In genomic region chr6:2952557-2953095, GRCh38 we compare ENCODE assay signal across 8 cellular contexts. TPM values are rescaled to one million over a fixed set of nuclear protein-coding genes. Genes with fewer than 3 reads are reported as not detected.
DNase-seq lines count a peak whose midpoint lies in the region; ATAC-seq and TF ChIP-seq lines count a peak whose summit lies in the region.

No MANE protein-coding gene starts in this region.

- 9 to 19% (median 11%) methylated on average over 18 to 27 of the region's 27 CpGs for WGBS in adrenal gland, 4 donors
- 17% methylated on average over 23 to 27 of the region's 27 CpGs for WGBS in psoas muscle, 3 donors

- peak; percentile 96 to 100 (median 98) for TF ChIP-seq CTCF in adrenal gland (IDR thresholded peaks at IDR 0.05)
- peak; percentile 91 for TF ChIP-seq CTCF in psoas muscle (IDR thresholded peaks at IDR 0.05)

- H3K4me1 ChIP-seq in SJSA1 (replicated peaks) (peaks cover 9% of the 10 kb centered on the region), adrenal gland (replicated peaks in 1 of 2) (peaks cover 6 to 22% of the 10 kb centered on the region in 2 donors), psoas muscle (peaks cover 19% of the 10 kb centered on the region)

- H3K27me3 ChIP-seq in SJSA1 (replicated peaks) (no peaks in the 10 kb centered on the region), adrenal gland (no peaks in the 10 kb centered on the region), psoas muscle (ENCODE audit: insufficient read depth in 3 of 3, low read length in 2 of 3) (no peaks in the 10 kb centered on the region)

- H3K4me3 ChIP-seq in SJSA1 (no peak overlapping the region), adrenal gland (peak overlapping the region in 2 of 4 donors; percentile 0 to 31), psoas muscle (peak overlapping the region; percentile 28)

- peak; percentile 46 for ATAC-seq in HG03521 (IDR thresholded peaks at IDR 0.05; ENCODE audit: unreplicated experiment)
- ATAC-seq in left ventricle myocardium superior: peak; percentile 68
- peak; percentile 79 to 87 (median 82) for ATAC-seq in psoas muscle
- ATAC-seq in GM19351 (IDR thresholded peaks at IDR 0.05; ENCODE audit: unreplicated experiment): no peak

- H3K27ac ChIP-seq in SJSA1 (no peak overlapping the region), adrenal gland (peak overlapping the region in 4 of 5 donors; percentile 32 to 85 (median 59)), psoas muscle (peak overlapping the region; percentile 71)

- intact Hi-C loops in adrenal gland (cut with DNase I) (no loop called here), left ventricle myocardium superior (cut with micrococcal nuclease) (no loop called here), psoas muscle (cut with DNase I) (loop anchor here (1.0 to 2.0 kb wide), 2 partner anchors 36 to 37 kb away; no protein-coding TSS in a partner anchor)

- peaks cover 84% of the 10 kb centered on the region for H3K36me3 ChIP-seq in SJSA1
- H3K36me3 ChIP-seq in adrenal gland (replicated peaks in 1 of 2): peaks cover 0 to 57% of the 10 kb centered on the region in 2 donors
- H3K36me3 ChIP-seq in psoas muscle (ENCODE audit: insufficient read depth in 1 of 2, low read depth in 1 of 2): peaks cover 0 to 62% of the 10 kb centered on the region in 2 donors

- TF ChIP-seq POLR2A in adrenal gland (IDR thresholded peaks at IDR 0.05): no peak

- no peaks in the 10 kb centered on the region for H3K9me3 ChIP-seq in SJSA1 (replicated peaks)
- H3K9me3 ChIP-seq in adrenal gland (replicated peaks in 1 of 3): no peaks in the 10 kb centered on the region
- no peaks in the 10 kb centered on the region for H3K9me3 ChIP-seq in psoas muscle

- DNase-seq in NCI-H2227 (lab: John Stamatoyannopoulos, UW; ENCODE audit: unreplicated experiment) (peak; percentile 13), NCI-H2227 treated with DMSO at 0.1 percent for 48 hours (lab: John Stamatoyannopoulos, UW) (no peak), SJSA1 (ENCODE audit: low read depth in 1 of 2, low spot score in 2 of 2) (peak; percentile 94 to 95), adrenal gland (peak; percentile 80 to 95 (median 92)), left ventricle myocardium superior (peak; percentile 86), psoas muscle (peak; percentile 80 to 86)

RNA-seq across cellular contexts. Expression of gene SERPINB6, which starts 18.7 kb away (rescaled TPM):
- 130 and 144 TPM in 2 replicates for total RNA-seq in SJSA1 (2014; rRNA removed; shearing (Covaris generic))
- total RNA-seq in adrenal gland (100 to 1,000 TPM; 161 to 258 (median 209) TPM), left ventricle myocardium superior (277 TPM), psoas muscle (100 to 1,000 TPM in 3 of 4 donors, 10 to 100 TPM in 1; 92.3 to 205 (median 141) TPM)
- polyA plus RNA-seq in adrenal gland (100 to 1,000 TPM; 161 to 332 (median 229) TPM), psoas muscle (100 to 1,000 TPM; 161 to 239 (median 174) TPM)

RNA-seq across cellular contexts. Expression of gene NQO2, which starts 47.1 kb away (rescaled TPM):
- 44.9 and 47.1 TPM in 2 replicates for total RNA-seq in SJSA1 (2014; rRNA removed; shearing (Covaris generic))
- total RNA-seq in adrenal gland (100 to 1,000 TPM; 133 to 200 (median 146) TPM), left ventricle myocardium superior (59.6 TPM), psoas muscle (100 to 1,000 TPM in 2 of 4 donors, 10 to 100 TPM in 2; 42.8 to 129 (median 101) TPM)
- polyA plus RNA-seq in adrenal gland (100 to 1,000 TPM; 100 to 177 (median 158) TPM), psoas muscle (100 to 1,000 TPM in 2 of 3 donors, 10 to 100 TPM in 1; 80.1 to 201 (median 159) TPM)

RNA-seq across cellular contexts. Expression of gene SERPINB9, which starts 49.5 kb away (rescaled TPM):
- total RNA-seq in SJSA1 (2014; rRNA removed; shearing (Covaris generic)): 5.0 and 6.8 TPM in 2 replicates
- 10 to 100 TPM in 6 of 8 donors, 1 to 10 TPM in 2; 7.1 to 26.9 (median 21.4) TPM for total RNA-seq in adrenal gland
- polyA plus RNA-seq in adrenal gland: 10 to 100 TPM in 1 of 3 donors, 1 to 10 TPM in 2; 6.5 to 12.3 (median 7.4) TPM
- 2.9 TPM for total RNA-seq in left ventricle myocardium superior
- 1 to 10 TPM; 1.9 to 3.1 (median 2.2) TPM for total RNA-seq in psoas muscle
- 1 to 10 TPM in 2 of 3 donors, under 1 TPM in 1; 0.74 to 1.1 (median 1.0) TPM for polyA plus RNA-seq in psoas muscle

Comparison
In these comparisons a context has a peak if more than half of its experiments do, and no peak if none do; other contexts are left out.
1. intact Hi-C loops: an anchor here in psoas muscle (1.0 to 2.0 kb wide); none called in adrenal gland and left ventricle myocardium superior.